In genomic region chr17:8188408-8188839, GRCh38 we compare ENCODE assay signal across 8 cellular contexts. TPM values are rescaled to one million over a fixed set of nuclear protein-coding genes. Genes with fewer than 3 reads are reported as not detected.
DNase-seq lines count a peak whose midpoint lies in the region; ATAC-seq lines count a peak whose summit lies in the region.

No MANE protein-coding gene starts in this region.

- no peak overlapping the region for H3K27ac Mint-ChIP-seq in activated CD4-positive, alpha-beta T cell treated with anti-CD3 and anti-CD28 coated beads for 36 hours
- no peak overlapping the region for H3K27ac Mint-ChIP-seq in activated CD4-positive, alpha-beta memory T cell treated with anti-CD3 and anti-CD28 coated beads for 36 hours

- CTCF ChIA-PET in activated CD4-positive, alpha-beta T cell treated with anti-CD3 and anti-CD28 coated beads for 36 hours (lab: Charles Lee) = interaction anchor here (0.6 to 6.0 kb wide), 12 partner anchors 11 to 1178 kb away, joined by 3 to 59 read pairs (median 6); partner anchors contain the start of genes ALOXE3 and SLC25A35
- CTCF ChIA-PET in activated CD4-positive, alpha-beta memory T cell treated with anti-CD3 and anti-CD28 coated beads for 36 hours (lab: Charles Lee) = interaction anchor here (1.1 to 6.0 kb wide), 5 partner anchors 33 to 107 kb away, joined by 3 to 48 read pairs (median 4); partner anchors contain the start of genes ALOXE3, HES7 and SLC25A35

- peak overlapping the region; percentile 76 for H3K4me3 ChIP-seq in iPS-15b (ENCODE audit: low read depth, low read length)

- intact Hi-C loops in activated CD4-positive, alpha-beta T cell treated with anti-CD3 and anti-CD28 coated beads for 36 hours (cut with DNase I, micrococcal nuclease) = no loop called here
- intact Hi-C loops in activated CD4-positive, alpha-beta memory T cell treated with anti-CD3 and anti-CD28 coated beads for 36 hours (cut with micrococcal nuclease) = loop anchor here (10.0 kb wide), 1 partner anchor 354 kb away; the partner anchor contains the start of gene KDM6B

- H3K36me3 ChIP-seq in iPS-15b (ENCODE audit: control insufficient read depth, insufficient read depth, low read length) = peaks cover 3% of the 10 kb centered on the region

- H3K27me3 ChIP-seq in iPS-15b (ENCODE audit: control insufficient read depth, insufficient read depth, low read length) = peaks cover 19% of the 10 kb centered on the region

- DNase-seq in activated CD4-positive, alpha-beta T cell treated with anti-CD3 and anti-CD28 coated beads for 36 hours = peak; percentile 51
- DNase-seq in activated CD4-positive, alpha-beta T cell treated with anti-CD3 and anti-CD28 coated beads for 1 hour = no peak
- DNase-seq in activated CD4-positive, alpha-beta memory T cell treated with anti-CD3 and anti-CD28 coated beads for 36 hours = peak; percentile 40
- DNase-seq in substantia nigra (lab: John Stamatoyannopoulos, UW) (peak in 4 of 49 donors; percentile 13 to 37 (median 23)), NCI-H1105 (lab: John Stamatoyannopoulos, UW) (no peak), SKM-1 (lab: John Stamatoyannopoulos, UW; ENCODE audit: unreplicated experiment) (no peak), NOMO-1 (lab: John Stamatoyannopoulos, UW; ENCODE audit: unreplicated experiment in 2 of 2) (no peak)

- peak overlapping the region; percentile 96 for H3K27ac ChIP-seq in substantia nigra (ENCODE audit: low read depth, low read length, poor library complexity, severe bottlenecking)

- no peak for ATAC-seq in activated CD4-positive, alpha-beta T cell treated with anti-CD3 and anti-CD28 coated beads for 36 hours

- H3K27me3 Mint-ChIP-seq in activated CD4-positive, alpha-beta T cell treated with anti-CD3 and anti-CD28 coated beads for 36 hours = no peaks in the 10 kb centered on the region
- H3K27me3 Mint-ChIP-seq in activated CD4-positive, alpha-beta memory T cell treated with anti-CD3 and anti-CD28 coated beads for 36 hours = no peaks in the 10 kb centered on the region

- H3K4me3 Mint-ChIP-seq in activated CD4-positive, alpha-beta T cell treated with anti-CD3 and anti-CD28 coated beads for 36 hours = no peak overlapping the region
- no peak overlapping the region for H3K4me3 Mint-ChIP-seq in activated CD4-positive, alpha-beta memory T cell treated with anti-CD3 and anti-CD28 coated beads for 36 hours

- no peaks in the 10 kb centered on the region for H3K9me3 ChIP-seq in iPS-15b (ENCODE audit: control insufficient read depth, insufficient read depth, low read length)

- peaks cover 13% of the 10 kb centered on the region for H3K4me1 Mint-ChIP-seq in activated CD4-positive, alpha-beta T cell treated with anti-CD3 and anti-CD28 coated beads for 36 hours
- H3K4me1 Mint-ChIP-seq in activated CD4-positive, alpha-beta memory T cell treated with anti-CD3 and anti-CD28 coated beads for 36 hours (ENCODE audit: low read depth) = peaks cover 13% of the 10 kb centered on the region

- peaks cover 14% of the 10 kb centered on the region for H3K4me1 ChIP-seq in iPS-15b (ENCODE audit: control insufficient read depth, insufficient read depth, low read length)

- POLR2A ChIA-PET in activated CD4-positive, alpha-beta T cell treated with anti-CD3 and anti-CD28 coated beads for 36 hours (lab: Charles Lee) = interaction anchor here (0.5 to 4.7 kb wide), 8 partner anchors 15 to 69 kb away, joined by 3 to 78 read pairs (median 5); partner anchors contain the start of genes AURKB and CTC1
- POLR2A ChIA-PET in activated CD4-positive, alpha-beta memory T cell treated with anti-CD3 and anti-CD28 coated beads for 36 hours (lab: Charles Lee) = interaction anchor here (0.5 to 7.3 kb wide), 12 partner anchors 12 to 118 kb away, joined by 3 to 96 read pairs (median 4); partner anchors contain the start of genes CTC1, PFAS, RANGRF and SLC25A35

- no peaks in the 10 kb centered on the region for H3K36me3 Mint-ChIP-seq in activated CD4-positive, alpha-beta T cell treated with anti-CD3 and anti-CD28 coated beads for 36 hours (ENCODE audit: low read depth)
- H3K36me3 Mint-ChIP-seq in activated CD4-positive, alpha-beta memory T cell treated with anti-CD3 and anti-CD28 coated beads for 36 hours = no peaks in the 10 kb centered on the region

- H3K9me3 Mint-ChIP-seq in activated CD4-positive, alpha-beta T cell treated with anti-CD3 and anti-CD28 coated beads for 36 hours (ENCODE audit: low read depth) = no peaks in the 10 kb centered on the region
- no peaks in the 10 kb centered on the region for H3K9me3 Mint-ChIP-seq in activated CD4-positive, alpha-beta memory T cell treated with anti-CD3 and anti-CD28 coated beads for 36 hours

- no peak overlapping the region for H3K9ac ChIP-seq in iPS-15b (ENCODE audit: low read depth, low read length)

RNA-seq across cellular contexts. Expression of gene BORCS6, which starts 1.6 kb away (rescaled TPM):
- total RNA-seq in activated CD4-positive, alpha-beta T cell treated with anti-CD3 and anti-CD28 coated beads for 36 hours = 1 to 10 TPM; 3.9 to 4.5 TPM
- 1 to 10 TPM; 7.9 to 8.3 TPM for total RNA-seq in activated CD4-positive, alpha-beta memory T cell treated with anti-CD3 and anti-CD28 coated beads for 36 hours

RNA-seq across cellular contexts. Expression of gene TMEM107, which starts 12.2 kb away (rescaled TPM):
- 10 to 100 TPM; 24.0 to 34.4 TPM for total RNA-seq in activated CD4-positive, alpha-beta T cell treated with anti-CD3 and anti-CD28 coated beads for 36 hours
- total RNA-seq in activated CD4-positive, alpha-beta memory T cell treated with anti-CD3 and anti-CD28 coated beads for 36 hours = 10 to 100 TPM; 32.6 to 35.3 TPM

RNA-seq across cellular contexts. Expression of gene AURKB, which starts 22.0 kb away (rescaled TPM):
- total RNA-seq in activated CD4-positive, alpha-beta T cell treated with anti-CD3 and anti-CD28 coated beads for 36 hours = 100 to 1,000 TPM; 173 to 226 TPM
- total RNA-seq in activated CD4-positive, alpha-beta memory T cell treated with anti-CD3 and anti-CD28 coated beads for 36 hours = 100 to 1,000 TPM; 184 TPM

RNA-seq across cellular contexts. Expression of gene VAMP2, which starts 25.7 kb away (rescaled TPM):
- 10 to 100 TPM; 26.7 to 27.8 TPM for total RNA-seq in activated CD4-positive, alpha-beta T cell treated with anti-CD3 and anti-CD28 coated beads for 36 hours
- total RNA-seq in activated CD4-positive, alpha-beta memory T cell treated with anti-CD3 and anti-CD28 coated beads for 36 hours = 10 to 100 TPM; 30.1 to 30.4 TPM

RNA-seq across cellular contexts. Expression of gene PER1, which starts 36.2 kb away (rescaled TPM):
- 10 to 100 TPM; 46.5 to 55.9 TPM for total RNA-seq in activated CD4-positive, alpha-beta T cell treated with anti-CD3 and anti-CD28 coated beads for 36 hours
- total RNA-seq in activated CD4-positive, alpha-beta memory T cell treated with anti-CD3 and anti-CD28 coated beads for 36 hours = 10 to 100 TPM; 48.9 to 56.3 TPM

Comparison
In these comparisons a context has a peak if more than half of its experiments do, and no peak if none do; other contexts are left out.
1. DNase-seq: peak in activated CD4-positive, alpha-beta T cell treated with anti-CD3 and anti-CD28 coated beads for 36 hours (single experiment) and activated CD4-positive, alpha-beta memory T cell treated with anti-CD3 and anti-CD28 coated beads for 36 hours (single experiment); none in activated CD4-positive, alpha-beta T cell treated with anti-CD3 and anti-CD28 coated beads for 1 hour (single experiment), NCI-H1105 (single experiment), SKM-1 (single experiment) and NOMO-1 (0 of 2).